In the genomic region with DNA sequence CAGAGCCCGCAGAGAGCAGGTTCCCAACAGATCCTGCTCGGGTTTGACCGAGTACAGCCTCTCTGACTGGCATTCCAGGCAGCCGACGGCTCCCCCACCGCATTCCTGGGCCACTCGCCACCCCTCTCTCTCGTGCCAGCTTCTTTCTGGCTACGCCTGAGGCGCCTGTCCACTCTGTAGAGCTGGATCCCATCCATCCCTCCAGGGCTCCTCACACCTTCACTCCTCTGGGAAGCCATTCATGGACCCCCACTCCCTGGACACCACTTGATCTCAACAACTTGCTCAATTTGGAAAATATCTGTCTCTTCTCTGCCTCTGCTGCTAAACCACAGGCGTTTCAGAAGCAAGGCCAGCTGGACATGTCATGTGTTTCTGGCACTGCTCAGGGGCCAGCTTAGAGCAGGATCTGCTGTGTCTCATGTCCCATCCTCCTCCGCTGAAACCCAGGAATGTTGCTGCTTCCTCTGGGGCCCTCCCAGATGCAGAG, we compare ENCODE assay signal across 10 cellular contexts. TPM values are rescaled to one million over a fixed set of nuclear protein-coding genes. Genes with fewer than 3 reads are reported as not detected.
A peak's percentile ranks its signal among the peaks of the same experiment; 100 is the strongest.
DNase-seq lines count a peak whose midpoint lies in the region; TF ChIP-seq lines count a peak whose summit lies in the region.
"Had no signal": no experiment of that assay in that cellular context is flagged by ENCODE, and none has a peak within 500 bp of the region (broad histone marks: within the 10 kb centered on the region; RNA-seq: fewer than 3 reads in every experiment).

No MANE protein-coding gene starts in this region.

- no peak for TF ChIP-seq RAD21 in Ishikawa (IDR thresholded peaks at IDR 0.05; ENCODE audit: low read depth)

- DNase-seq in AG08396 (ENCODE audit: low spot score) (peak; percentile 83), foreskin fibroblast (peak; percentile 35 to 74), mucosa of gallbladder (ENCODE audit: low spot score) (peak; percentile 67), COR-L47 (lab: John Stamatoyannopoulos, UW) (no peak)
- no peak for DNase-seq in stimulated activated CD4-positive, alpha-beta T cell treated with anti-CD3 and anti-CD28 coated beads, Interleukin-2, amount 100 ng/mL, for 48 hours
- no peak for DNase-seq in activated CD8-positive, alpha-beta memory T cell treated with anti-CD3 and anti-CD28 coated beads for 24 hours
- no peak for DNase-seq in activated CD4-positive, alpha-beta T cell treated with anti-CD3 and anti-CD28 coated beads, Interleukin-2, amount 50 U/mL, for 48 hours
- DNase-seq: activated CD4-positive, CD25-positive, alpha-beta regulatory T cell treated with anti-CD3 and anti-CD28 coated beads, Interleukin-2, amount 50 U/mL, for 72 hours; natural killer cell had no signal

- TF ChIP-seq CTCF in foreskin fibroblast (IDR thresholded peaks at IDR 0.05; ENCODE audit: low read depth, low read length): no peak

- H3K4me3 ChIP-seq in foreskin fibroblast (ENCODE audit: low read depth in 1 of 2, low read length in 2 of 2): no peak overlapping the region

- no peak for TF ChIP-seq EP300 in Ishikawa (IDR thresholded peaks at IDR 0.05; ENCODE audit: borderline replicate concordance)

TF ChIP-seq in Ishikawa, 13 proteins besides CTCF, POLR2A, EP300 and RAD21:
- TF ChIP-seq TEAD4 (IDR thresholded peaks at IDR 0.05) (peak; percentile 27; the same call in 1 of the 2 replicates), CREB1 (IDR thresholded peaks at IDR 0.05; ENCODE audit: low read depth) (no peak)

RNA-seq across cellular contexts. Expression of a gene that starts 30.6 kb away (rescaled TPM):
- 0.60 TPM for total RNA-seq in mucosa of gallbladder

RNA-seq across cellular contexts. Expression of a gene that starts 45.3 kb away (rescaled TPM):
- 9.8 TPM for total RNA-seq in mucosa of gallbladder

RNA-seq across cellular contexts. Expression of a gene that starts 51.3 kb away (rescaled TPM):
- total RNA-seq in mucosa of gallbladder: 17.1 TPM

Comparison
In these comparisons a context has a peak if more than half of its experiments do, and no peak if none do; other contexts are left out.
1. DNase-seq: peak in AG08396 (single experiment), foreskin fibroblast (2 of 2) and mucosa of gallbladder (single experiment); none in COR-L47 (single experiment), stimulated activated CD4-positive, alpha-beta T cell treated with anti-CD3 and anti-CD28 coated beads, Interleukin-2, amount 100 ng/mL, for 48 hours (0 of 2), activated CD8-positive, alpha-beta memory T cell treated with anti-CD3 and anti-CD28 coated beads for 24 hours (single experiment) and activated CD4-positive, alpha-beta T cell treated with anti-CD3 and anti-CD28 coated beads, Interleukin-2, amount 50 U/mL, for 48 hours (0 of 2).